Comparison of ENCODE assay signal across 8 cellular contexts in genomic region chr2:234308814-234309195, GRCh38.
DNase-seq lines count a peak whose midpoint lies in the region; ATAC-seq, FAIRE-seq and TF ChIP-seq lines count a peak whose summit lies in the region.

No MANE protein-coding gene starts in this region.

- H3K4me1 Mint-ChIP-seq in activated T-cell treated with anti-CD3 and anti-CD28 coated beads, Interleukin-2, amount 50 U/mL, for 4 hours (ENCODE audit: low read depth) = peaks cover 51% of the 10 kb centered on the region
- H3K4me1 Mint-ChIP-seq in progenitor cell of endocrine pancreas (ENCODE audit: low read depth) = peaks cover 9% of the 10 kb centered on the region
- H3K4me1 Mint-ChIP-seq in MCF 10A (ENCODE audit: insufficient read depth, unreplicated experiment) = peaks cover 24% of the 10 kb centered on the region

- H3K36me3 Mint-ChIP-seq in activated T-cell treated with anti-CD3 and anti-CD28 coated beads, Interleukin-2, amount 50 U/mL, for 4 hours (ENCODE audit: insufficient read depth) = no peaks in the 10 kb centered on the region
- H3K36me3 Mint-ChIP-seq in progenitor cell of endocrine pancreas (ENCODE audit: insufficient read depth) = no peaks in the 10 kb centered on the region
- no peaks in the 10 kb centered on the region for H3K36me3 Mint-ChIP-seq in MCF 10A (ENCODE audit: insufficient read depth, unreplicated experiment)

- in situ Hi-C loops in KBM-7 (cut with MboI; ENCODE audit: low pct_unique_long_range_greater_than_20kb, low sequenced_read_pairs) = no loop called here

- dilution Hi-C loops in keratinocyte (cut with MboI; ENCODE audit: extremely low pct_ligation_motif_present, low sequenced_read_pairs) = no loop called here

- H3K9ac ChIP-seq in keratinocyte (ENCODE audit: control insufficient read depth, extremely low read depth, insufficient read depth, low read length) = peak overlapping the region; percentile 39

- no peaks in the 10 kb centered on the region for H3K79me2 ChIP-seq in keratinocyte (ENCODE audit: control insufficient read depth, insufficient read depth, low read length)

- no peak overlapping the region for H2AFZ ChIP-seq in keratinocyte (ENCODE audit: control insufficient read depth, low read length)

- peak overlapping the region; percentile 12 for H3K4me3 Mint-ChIP-seq in activated T-cell treated with anti-CD3 and anti-CD28 coated beads, Interleukin-2, amount 50 U/mL, for 4 hours
- no peak overlapping the region for H3K4me3 Mint-ChIP-seq in progenitor cell of endocrine pancreas (ENCODE audit: low read depth)
- H3K4me3 Mint-ChIP-seq in MCF 10A (ENCODE audit: unreplicated experiment) = no peak overlapping the region

- DNase-seq in CD1c-positive myeloid dendritic cell (ENCODE audit: extremely low spot score) (peak; percentile 95), KBM-7 (peak; percentile 5), keratinocyte (ENCODE audit: low read depth, low spot score) (no peak), progenitor cell of endocrine pancreas (ENCODE audit: low spot score, unreplicated experiment) (no peak), MCF 10A (ENCODE audit: unreplicated experiment) (no peak)
- peak; percentile 70 for DNase-seq in activated T-cell treated with anti-CD3 and anti-CD28 coated beads, Interleukin-2, amount 50 U/mL, for 4 hours
- DNase-seq in stimulated activated naive CD4-positive, alpha-beta T cell (lab: John Stamatoyannopoulos, UW) = peak; percentile 40 to 84 (median 66)

- H3K4me3 ChIP-seq in keratinocyte (ENCODE audit: control insufficient read depth in 2 of 3, extremely low read depth in 1 of 3, insufficient read depth in 2 of 3, low read depth in 1 of 3, low read length in 3 of 3) = no peak overlapping the region

- no TSS peak for BruUV-seq in MCF 10A (replicated peaks; lab: Mats Ljungman, UMichigan)

- CTCF ChIA-PET in MCF 10A (lab: Yijun Ruan, JAX) = interaction anchor here (0.9 kb wide), 1 partner anchor 67 kb away, joined by 3 read pairs; no protein-coding TSS in a partner anchor

- TF ChIP-seq CTCF in keratinocyte (optimal IDR thresholded peaks at IDR 0.05 in 1 of 3, IDR thresholded peaks at IDR 0.05 in 1 of 3, conservative IDR thresholded peaks at IDR 0.05 in 1 of 3; ENCODE audit: extremely low read depth in 1 of 3, insufficient read depth in 2 of 3, low read length in 3 of 3) (no peak), progenitor cell of endocrine pancreas (IDR thresholded peaks at IDR 0.05; ENCODE audit: unreplicated experiment) (no peak), MCF 10A (IDR thresholded peaks at IDR 0.05; ENCODE audit: unreplicated experiment) (no peak)

- H3K9me1 ChIP-seq in keratinocyte (ENCODE audit: control insufficient read depth, extremely low read depth, insufficient read depth, low read length) = no peaks in the 10 kb centered on the region

- H4K20me1 ChIP-seq in keratinocyte (ENCODE audit: control insufficient read depth, extremely low read depth, insufficient read depth, low read length) = no peaks in the 10 kb centered on the region

- H3K9me3 Mint-ChIP-seq in activated T-cell treated with anti-CD3 and anti-CD28 coated beads, Interleukin-2, amount 50 U/mL, for 4 hours = peaks cover 3% of the 10 kb centered on the region
- peaks cover 3% of the 10 kb centered on the region for H3K9me3 Mint-ChIP-seq in progenitor cell of endocrine pancreas (ENCODE audit: low read depth)
- H3K9me3 Mint-ChIP-seq in MCF 10A (ENCODE audit: unreplicated experiment) = no peaks in the 10 kb centered on the region

- no peaks in the 10 kb centered on the region for H3K36me3 ChIP-seq in keratinocyte (ENCODE audit: control insufficient read depth in 2 of 2, extremely low read depth in 1 of 2, insufficient read depth in 2 of 2, low read length in 2 of 2)

- peak; percentile 83 for ATAC-seq in GM21390 (IDR thresholded peaks at IDR 0.05; ENCODE audit: unreplicated experiment)
- peak; percentile 96 to 98 for ATAC-seq in activated T-cell treated with anti-CD3 and anti-CD28 coated beads, Interleukin-2, amount 50 U/mL, for 4 hours

- H3K4me1 ChIP-seq in keratinocyte (ENCODE audit: control insufficient read depth, extremely low read depth, insufficient read depth, low read length) = peaks cover 48% of the 10 kb centered on the region

- H3K4me2 ChIP-seq in keratinocyte (ENCODE audit: control insufficient read depth, extremely low read depth, insufficient read depth, low read depth, low read length) = no peak overlapping the region

- H3K27me3 ChIP-seq in keratinocyte (ENCODE audit: control insufficient read depth, extremely low read depth, insufficient read depth, low read length) = no peaks in the 10 kb centered on the region

- H3K27me3 Mint-ChIP-seq in activated T-cell treated with anti-CD3 and anti-CD28 coated beads, Interleukin-2, amount 50 U/mL, for 4 hours (ENCODE audit: low read depth) = no peaks in the 10 kb centered on the region
- no peaks in the 10 kb centered on the region for H3K27me3 Mint-ChIP-seq in progenitor cell of endocrine pancreas
- H3K27me3 Mint-ChIP-seq in MCF 10A (ENCODE audit: insufficient read depth, unreplicated experiment) = no peaks in the 10 kb centered on the region

- no peak overlapping the region for H3K27ac Mint-ChIP-seq in progenitor cell of endocrine pancreas
- H3K27ac Mint-ChIP-seq in MCF 10A (ENCODE audit: low read depth, unreplicated experiment) = no peak overlapping the region

- intact Hi-C loops in MCF 10A (cut with micrococcal nuclease) = loop anchor here (5.0 kb wide), 1 partner anchor 188 kb away; the partner anchor contains the start of gene ARL4C

- H3K27ac ChIP-seq in keratinocyte (ENCODE audit: control insufficient read depth, insufficient read depth, low read length) = peak overlapping the region; percentile 78

- FAIRE-seq in keratinocyte (lab: Jason Lieb, UNC) = peak; percentile 88

- POLR2A ChIA-PET in MCF 10A (lab: Yijun Ruan, JAX) = no interaction called here

- H3K9me3 ChIP-seq in keratinocyte (ENCODE audit: control insufficient read depth, low read depth, low read length) = peaks cover 3% of the 10 kb centered on the region

Comparison
In these comparisons a context has a peak if more than half of its experiments do, and no peak if none do; other contexts are left out.
1. DNase-seq: peak in CD1c-positive myeloid dendritic cell (single experiment), KBM-7 (single experiment), activated T-cell treated with anti-CD3 and anti-CD28 coated beads, Interleukin-2, amount 50 U/mL, for 4 hours (single experiment) and stimulated activated naive CD4-positive, alpha-beta T cell (6 of 6); none in keratinocyte (single experiment), progenitor cell of endocrine pancreas (single experiment) and MCF 10A (single experiment).